5 cellular contexts compared by ENCODE assay signal in the genomic region with DNA sequence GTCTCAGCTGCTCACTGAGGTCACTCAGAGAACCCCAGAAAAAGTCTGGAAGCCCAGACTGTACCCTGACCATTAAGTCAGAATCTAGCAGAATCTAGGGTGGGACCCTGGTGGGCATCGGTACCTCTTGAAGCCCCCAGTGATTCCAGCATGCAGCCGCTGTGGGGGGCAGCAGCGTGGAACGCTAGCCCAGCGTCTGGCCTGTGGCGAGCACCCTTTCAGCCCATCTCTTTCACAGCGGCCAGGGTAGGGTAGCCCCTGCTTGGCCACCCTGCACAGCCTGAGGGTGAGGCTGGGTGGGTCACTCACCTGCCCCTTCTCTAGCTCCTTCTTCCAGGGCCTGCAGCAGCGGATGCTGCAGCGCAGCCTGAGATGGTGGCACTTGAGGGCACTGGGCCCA. TPM values are rescaled to one million over a fixed set of nuclear protein-coding genes. Genes with fewer than 3 reads are reported as not detected.
"Had no signal": no experiment of that assay in that cellular context is flagged by ENCODE, and none has a peak within 500 bp of the region (broad histone marks: within the 10 kb centered on the region; RNA-seq: fewer than 3 reads in every experiment).

No MANE protein-coding gene starts in this region.

- DNase-seq: H9, HCEC 1CT, IMR-90 had no signal

- H3K4me3 ChIP-seq: GM23338 had no signal

- H2AFZ ChIP-seq: GM23338 had no signal

- ATAC-seq: GM23338 had no signal

- H3K4me2 ChIP-seq: GM23338 had no signal

RNA-seq across cellular contexts. Expression of gene C1orf167, which starts 16.3 kb away (rescaled TPM):
- total RNA-seq: HT-29 had no signal
